ENCODE assay signal across 16 cellular contexts in genomic region chr19:5137114-5137513, GRCh38.
DNase-seq lines count a peak whose midpoint lies in the region; ATAC-seq and TF ChIP-seq lines count a peak whose summit lies in the region.
"Had no signal": no experiment of that assay in that cellular context is flagged by ENCODE, and none has a peak within 500 bp of the region (broad histone marks: within the 10 kb centered on the region; RNA-seq: fewer than 3 reads in every experiment).

No MANE protein-coding gene starts in this region.

- DNase-seq in cardiac muscle cell (ENCODE audit: low read depth in 1 of 2, low spot score in 1 of 2) (no peak), cardiac septum (ENCODE audit: low spot score) (no peak), memory B cell (ENCODE audit: low spot score in 2 of 2) (no peak), epidermal melanocyte (ENCODE audit: insufficient read length, low spot score) (no peak), posterior vena cava (ENCODE audit: low spot score) (no peak), HuH-7 (ENCODE audit: low spot score) (no peak)
- no peak for DNase-seq in stimulated activated effector memory CD8-positive, alpha-beta T cell treated with anti-CD3 and anti-CD28 coated beads, Interleukin-12 subunit alpha, Interleukin-12 subunit beta, amount 100 ng/mL, for 72 hours (ENCODE audit: low spot score in 2 of 2)
- DNase-seq: 8988T, ACHN, C1 segment of cervical spinal cord, Calu3, DMS 273 treated with DMSO at 0.1 percent for 48 hours had no signal

- H3K4me1 ChIP-seq in cardiac muscle cell (ENCODE audit: low read depth): peaks cover 4% of the 10 kb centered on the region

- H3K9me3 ChIP-seq in cardiac muscle cell (ENCODE audit: low read depth): no peaks in the 10 kb centered on the region

- intact Hi-C loops in cardiac septum (cut with DNase I): no loop called here
- intact Hi-C loops in posterior vena cava (cut with DNase I): no loop called here

- H3K27ac ChIP-seq in cardiac muscle cell (peak overlapping the region; percentile 99), angular gyrus (ENCODE audit: low read depth, low read length) (peak overlapping the region; percentile 55)
- H3K27ac ChIP-seq: HL-60 had no signal

- ATAC-seq in memory B cell (ENCODE audit: low read depth): no peak
- ATAC-seq in stimulated activated effector memory CD8-positive, alpha-beta T cell treated with anti-CD3 and anti-CD28 coated beads, Interleukin-12 subunit alpha, Interleukin-12 subunit beta, amount 100 ng/mL, for 72 hours: no peak

- no peaks in the 10 kb centered on the region for H3K9me3 Mint-ChIP-seq in memory B cell
- H3K9me3 Mint-ChIP-seq in stimulated activated effector memory CD8-positive, alpha-beta T cell treated with anti-CD3 and anti-CD28 coated beads, Interleukin-12 subunit alpha, Interleukin-12 subunit beta, amount 100 ng/mL, for 72 hours: no peaks in the 10 kb centered on the region
- H3K9me3 Mint-ChIP-seq: CD4-positive, alpha-beta T cell; GM23338 had no signal

- TF ChIP-seq CTCF in cardiac muscle cell (IDR thresholded peaks at IDR 0.05; ENCODE audit: low read depth, low read length): no peak

- no peaks in the 10 kb centered on the region for H3K27me3 Mint-ChIP-seq in memory B cell
- H3K27me3 Mint-ChIP-seq: CD4-positive, alpha-beta T cell had no signal

- H3K27me3 ChIP-seq in cardiac muscle cell: no peaks in the 10 kb centered on the region

- H3K4me3 ChIP-seq in cardiac muscle cell: no peak overlapping the region
- H3K4me3 ChIP-seq: GM23338 had no signal

- peaks cover 42% of the 10 kb centered on the region for H3K36me3 ChIP-seq in cardiac muscle cell

- H3K4me3 Mint-ChIP-seq in memory B cell: no peak overlapping the region
- H3K4me3 Mint-ChIP-seq in stimulated activated effector memory CD8-positive, alpha-beta T cell treated with anti-CD3 and anti-CD28 coated beads, Interleukin-12 subunit alpha, Interleukin-12 subunit beta, amount 100 ng/mL, for 72 hours: no peak overlapping the region
- H3K4me3 Mint-ChIP-seq: CD4-positive, alpha-beta T cell; GM23338 had no signal

- peak overlapping the region; percentile 86 for H3K27ac Mint-ChIP-seq in memory B cell
- peak overlapping the region; percentile 12 for H3K27ac Mint-ChIP-seq in stimulated activated effector memory CD8-positive, alpha-beta T cell treated with anti-CD3 and anti-CD28 coated beads, Interleukin-12 subunit alpha, Interleukin-12 subunit beta, amount 100 ng/mL, for 72 hours
- H3K27ac Mint-ChIP-seq: CD4-positive, alpha-beta T cell had no signal

- H3K36me3 Mint-ChIP-seq in memory B cell: peaks cover 25% of the 10 kb centered on the region
- peaks cover 48% of the 10 kb centered on the region for H3K36me3 Mint-ChIP-seq in stimulated activated effector memory CD8-positive, alpha-beta T cell treated with anti-CD3 and anti-CD28 coated beads, Interleukin-12 subunit alpha, Interleukin-12 subunit beta, amount 100 ng/mL, for 72 hours

- peaks cover 36% of the 10 kb centered on the region for H3K4me1 Mint-ChIP-seq in memory B cell
- H3K4me1 Mint-ChIP-seq in stimulated activated effector memory CD8-positive, alpha-beta T cell treated with anti-CD3 and anti-CD28 coated beads, Interleukin-12 subunit alpha, Interleukin-12 subunit beta, amount 100 ng/mL, for 72 hours: peaks cover 25% of the 10 kb centered on the region
